8 cellular contexts compared by ENCODE assay signal in the genomic region with DNA sequence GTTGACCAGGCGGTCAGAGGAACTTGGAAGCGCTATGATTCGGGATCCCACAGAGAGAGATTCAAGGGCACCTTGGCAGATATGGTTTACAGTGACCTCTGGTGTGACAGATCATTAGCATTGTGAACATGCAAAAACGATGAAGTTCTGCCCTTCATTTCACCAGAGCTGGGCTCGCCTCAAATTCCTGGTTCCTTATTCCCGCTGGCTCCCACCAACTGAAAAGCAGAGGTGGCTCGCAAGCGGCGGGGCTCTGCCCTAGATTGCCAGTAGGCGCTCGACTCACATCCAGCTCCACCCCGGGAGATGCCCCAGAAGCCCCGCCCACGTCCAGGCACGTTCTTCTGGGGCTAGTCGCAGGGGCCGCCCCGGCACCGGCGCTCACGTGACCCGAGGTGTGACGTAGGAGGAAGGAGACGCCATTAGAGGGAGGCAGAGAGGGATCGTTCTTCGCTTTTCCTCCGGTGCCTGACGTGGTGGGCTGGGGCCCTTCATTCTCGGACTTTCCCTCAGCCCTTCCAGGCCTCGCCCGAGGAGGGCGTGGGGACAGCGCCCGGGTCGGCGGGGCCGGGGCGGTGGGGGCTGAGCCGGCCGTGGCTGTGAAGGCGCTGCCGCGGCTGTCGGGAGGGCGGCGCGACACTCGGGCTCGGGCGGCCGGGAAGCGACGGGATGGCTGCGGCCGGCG. TPM values are rescaled to one million over a fixed set of nuclear protein-coding genes. Genes with fewer than 3 reads are reported as not detected.
DNase-seq lines count a peak whose midpoint lies in the region; ATAC-seq, FAIRE-seq and TF ChIP-seq lines count a peak whose summit lies in the region.

Gene RAB21 (plus strand): TSS at position 403 of the 685 bp plus-strand sequence. CDS start 267 bp downstream, at position 670.

- H4K20me1 ChIP-seq in DOHH2 (ENCODE audit: control insufficient read depth, insufficient read depth, low read depth, low read length): peaks cover 18% of the 10 kb centered on the region; the same call in 1 of the 2 replicates

- 6% methylated on average over 15 of the region's 56 CpGs for WGBS in esophagus muscularis mucosa

- no peak for TF ChIP-seq EP300 in esophagus muscularis mucosa (IDR thresholded peaks at IDR 0.05)

- peaks cover 20% of the 10 kb centered on the region for H3K27me3 Mint-ChIP-seq in activated T-cell treated with anti-CD3 and anti-CD28 coated beads, Interleukin-2, amount 50 U/mL, for 72 hours (ENCODE audit: low read depth)

- intact Hi-C loops in esophagus muscularis mucosa (cut with DNase I): loop anchor here (5.0 to 10.0 kb wide), 3 partner anchors 67 to 90 kb away; partner anchors contain the start of genes TBC1D15, THAP2, TMEM19 and ZFC3H1

- peaks cover 16 to 31% of the 10 kb centered on the region in 2 donors for H3K36me3 Mint-ChIP-seq in activated T-cell treated with anti-CD3 and anti-CD28 coated beads, Interleukin-2, amount 50 U/mL, for 72 hours (ENCODE audit: insufficient read depth in 2 of 2)

- DNase-seq in RCC 7860 (ENCODE audit: low spot score): peak; percentile 91
- peak; percentile 99 for DNase-seq in activated T-cell treated with anti-CD3 and anti-CD28 coated beads, Interleukin-2, amount 50 U/mL, for 72 hours
- DNase-seq in esophagus muscularis mucosa (ENCODE audit: extremely low spot score): peak; percentile 99
- DNase-seq in myocyte (ENCODE audit: low read depth): peak; percentile 98
- peak; percentile 94 to 98 for DNase-seq in stimulated activated CD8-positive, alpha-beta memory T cell treated with anti-CD3 and anti-CD28 coated beads, Interleukin-7, amount 100 ng/mL, for 48 hours (ENCODE audit: extremely low read depth in 1 of 2, low read depth in 1 of 2)

- peaks cover 28% of the 10 kb centered on the region for H3K4me1 Mint-ChIP-seq in activated T-cell treated with anti-CD3 and anti-CD28 coated beads, Interleukin-2, amount 50 U/mL, for 72 hours (ENCODE audit: low read depth)

- peak within 1 kb of the TSS; percentile 54 for H3K27ac ChIP-seq in DOHH2 (ENCODE audit: low read depth, low read length)
- peak within 1 kb of the TSS; percentile 75 for H3K27ac ChIP-seq in KOPT-K1 (ENCODE audit: low read depth, low read length, poor library complexity, severe bottlenecking)
- H3K27ac ChIP-seq in esophagus muscularis mucosa (replicated peaks in 1 of 4): peak within 1 kb of the TSS; percentile 93 to 99 (median 96)

- H3K4me3 ChIP-seq in DOHH2 (ENCODE audit: low read length) (peak within 1 kb of the TSS; percentile 87), esophagus muscularis mucosa (peak within 1 kb of the TSS; percentile 76 to 93 (median 84))

- H3K4me3 Mint-ChIP-seq in activated T-cell treated with anti-CD3 and anti-CD28 coated beads, Interleukin-2, amount 50 U/mL, for 72 hours: peak within 1 kb of the TSS; percentile 89 to 98

- peaks cover 54% of the 10 kb centered on the region for H3K79me2 ChIP-seq in DOHH2 (ENCODE audit: control insufficient read depth, low read length)

- TF ChIP-seq CTCF in DOHH2 (IDR thresholded peaks at IDR 0.05; ENCODE audit: low read depth, low read length, poor library complexity, severe bottlenecking): no peak
- peak; percentile 29 to 51 (median 29) for TF ChIP-seq CTCF in esophagus muscularis mucosa (IDR thresholded peaks at IDR 0.05)

- no peaks in the 10 kb centered on the region for H3K9me2 ChIP-seq in DOHH2 (replicated peaks; ENCODE audit: control insufficient read depth, low read length)

- H3K27me3 ChIP-seq in DOHH2 (ENCODE audit: control insufficient read depth, low read length) (peaks cover 1% of the 10 kb centered on the region; the same call in 1 of the 2 replicates), esophagus muscularis mucosa (peaks cover 0 to 3% (median 0%) of the 10 kb centered on the region in 4 donors)

- peaks cover 0 to 4% of the 10 kb centered on the region in 2 donors for H3K9me3 Mint-ChIP-seq in activated T-cell treated with anti-CD3 and anti-CD28 coated beads, Interleukin-2, amount 50 U/mL, for 72 hours

- peak; percentile 71 for FAIRE-seq in RCC 7860 (lab: Jason Lieb, UNC)

- peak within 1 kb of the TSS; percentile 98 for H3K27ac Mint-ChIP-seq in activated T-cell treated with anti-CD3 and anti-CD28 coated beads, Interleukin-2, amount 50 U/mL, for 72 hours

- peaks cover 24% of the 10 kb centered on the region for H3K4me1 ChIP-seq in DOHH2 (ENCODE audit: control insufficient read depth, low read length)
- peaks cover 9 to 42% (median 37%) of the 10 kb centered on the region in 4 donors for H3K4me1 ChIP-seq in esophagus muscularis mucosa

- peak; percentile 93 for TF ChIP-seq POLR2A in esophagus muscularis mucosa (IDR thresholded peaks at IDR 0.05; ENCODE audit: low read depth)

- no peaks in the 10 kb centered on the region for H3F3A ChIP-seq in DOHH2 (ENCODE audit: control insufficient read depth, insufficient read depth)

- H3K4me2 ChIP-seq in DOHH2 (ENCODE audit: low read length): peak within 1 kb of the TSS; percentile 92

- peak; percentile 96 for ATAC-seq in GM21786 (IDR thresholded peaks at IDR 0.05; ENCODE audit: unreplicated experiment)
- peak; percentile 93 to 94 for ATAC-seq in activated T-cell treated with anti-CD3 and anti-CD28 coated beads, Interleukin-2, amount 50 U/mL, for 72 hours (replicated peaks in 1 of 2)

- H3K9me3 ChIP-seq in DOHH2 (ENCODE audit: control insufficient read depth, insufficient read depth, low read length) (peaks cover 16% of the 10 kb centered on the region), KOPT-K1 (ENCODE audit: insufficient read depth, low read length, poor library complexity, severe bottlenecking) (peaks cover 18% of the 10 kb centered on the region), esophagus muscularis mucosa (peaks cover 0 to 7% (median 2%) of the 10 kb centered on the region in 4 donors)

- H3K36me3 ChIP-seq in DOHH2 (ENCODE audit: control insufficient read depth, low read length) (peaks cover 39% of the 10 kb centered on the region), KOPT-K1 (ENCODE audit: insufficient read depth, low read length) (peaks cover 30% of the 10 kb centered on the region), esophagus muscularis mucosa (peaks cover 0 to 20% (median 10%) of the 10 kb centered on the region in 4 donors)

RNA-seq across cellular contexts. Expression of gene RAB21, which starts in this region (rescaled TPM):
- total RNA-seq in activated T-cell treated with anti-CD3 and anti-CD28 coated beads, Interleukin-2, amount 50 U/mL, for 72 hours: 100 to 1,000 TPM in 1 of 2 donors, 10 to 100 TPM in 1; 97.0 to 102 TPM
- total RNA-seq in esophagus muscularis mucosa (10 to 100 TPM; 15.0 to 36.9 (median 31.7) TPM), myocyte (39.1 and 39.9 TPM in 2 replicates)
- polyA plus RNA-seq in myocyte (2012): 43.7 TPM

Comparison
In these comparisons a context has a peak if more than half of its experiments do, and no peak if none do; other contexts are left out.
1. Peak in every context shown above with its lines: DNase-seq, ATAC-seq, H3K4me3 ChIP-seq and H3K27ac ChIP-seq.